In genomic region chr4:51843309-51844156, GRCh38 we compare ENCODE assay signal across 8 cellular contexts. TPM values are rescaled to one million over a fixed set of nuclear protein-coding genes. Genes with fewer than 3 reads are reported as not detected.
DNase-seq lines count a peak whose midpoint lies in the region; ATAC-seq and TF ChIP-seq lines count a peak whose summit lies in the region.

No MANE protein-coding gene starts in this region.

- no peak for TF ChIP-seq CTCF in neural crest cell (conservative IDR thresholded peaks at IDR 0.05)

- peak overlapping the region; percentile 92 for H3K27ac Mint-ChIP-seq in activated T-helper 2 cell treated with anti-CD3 and anti-CD28 coated beads, Interferon-gamma antibody, Interleukin-2, Interleukin-4, amounts not matched to agents 10 μg/mL and 5 μg/mL and 100 μg/mL, durations not matched to agents 14 hours and 24 hours and 36 hours
- peak overlapping the region; percentile 84 for H3K27ac Mint-ChIP-seq in neural crest cell (ENCODE audit: unreplicated experiment)

- no peaks in the 10 kb centered on the region for H3K27me3 Mint-ChIP-seq in activated T-helper 2 cell treated with anti-CD3 and anti-CD28 coated beads, Interferon-gamma antibody, Interleukin-2, Interleukin-4, amounts not matched to agents 10 μg/mL and 5 μg/mL and 100 μg/mL, durations not matched to agents 14 hours and 24 hours and 36 hours (ENCODE audit: low read depth)
- H3K27me3 Mint-ChIP-seq in neural crest cell (ENCODE audit: low read depth): peaks cover 3% of the 10 kb centered on the region

- DNase-seq in NCI-H2081 (lab: John Stamatoyannopoulos, UW) (peak; percentile 47 to 48), NCI-H2081 treated with DMSO at 0.1 percent for 48 hours (lab: John Stamatoyannopoulos, UW) (no peak), NCI-H526 treated with DMSO at 0.1 percent for 48 hours (lab: John Stamatoyannopoulos, UW) (peak; percentile 29), fibroblast of peridontal ligament (ENCODE audit: extremely low read depth) (peak; percentile 51), neural crest cell (ENCODE audit: low read depth, low spot score) (peak; percentile 52), substantia nigra (lab: John Stamatoyannopoulos, UW) (peak in 45 of 49 donors; percentile 21 to 96 (median 80))
- no peak for DNase-seq in activated T-helper 2 cell treated with anti-CD3 and anti-CD28 coated beads, Interferon-gamma antibody, Interleukin-2, Interleukin-4, amounts not matched to agents 10 μg/mL and 5 μg/mL and 100 μg/mL, durations not matched to agents 14 hours and 24 hours and 36 hours (ENCODE audit: low spot score)

- no peaks in the 10 kb centered on the region for H3K9me3 Mint-ChIP-seq in activated T-helper 2 cell treated with anti-CD3 and anti-CD28 coated beads, Interferon-gamma antibody, Interleukin-2, Interleukin-4, amounts not matched to agents 10 μg/mL and 5 μg/mL and 100 μg/mL, durations not matched to agents 14 hours and 24 hours and 36 hours
- no peaks in the 10 kb centered on the region for H3K9me3 Mint-ChIP-seq in neural crest cell

- intact Hi-C loops in activated T-helper 2 cell treated with anti-CD3 and anti-CD28 coated beads, Interferon-gamma antibody, Interleukin-2, Interleukin-4, amounts not matched to agents 10 μg/mL and 5 μg/mL and 100 μg/mL, durations not matched to agents 14 hours and 24 hours and 36 hours (cut with micrococcal nuclease): loop anchor here (1.0 to 5.0 kb wide), 4 partner anchors 54 to 1534 kb away; partner anchors contain the start of genes FIP1L1 and SGCB

- peak overlapping the region; percentile 90 for H3K4me3 Mint-ChIP-seq in activated T-helper 2 cell treated with anti-CD3 and anti-CD28 coated beads, Interferon-gamma antibody, Interleukin-2, Interleukin-4, amounts not matched to agents 10 μg/mL and 5 μg/mL and 100 μg/mL, durations not matched to agents 14 hours and 24 hours and 36 hours (ENCODE audit: low read depth)
- peak overlapping the region; percentile 99 for H3K4me3 Mint-ChIP-seq in neural crest cell

- H3K36me3 Mint-ChIP-seq in activated T-helper 2 cell treated with anti-CD3 and anti-CD28 coated beads, Interferon-gamma antibody, Interleukin-2, Interleukin-4, amounts not matched to agents 10 μg/mL and 5 μg/mL and 100 μg/mL, durations not matched to agents 14 hours and 24 hours and 36 hours (ENCODE audit: low read depth): peaks cover 16% of the 10 kb centered on the region
- H3K36me3 Mint-ChIP-seq in neural crest cell (ENCODE audit: low read depth): no peaks in the 10 kb centered on the region

- H3K27ac ChIP-seq in substantia nigra (ENCODE audit: low read depth, low read length, poor library complexity, severe bottlenecking): peak overlapping the region; percentile 89

- peaks cover 16% of the 10 kb centered on the region for H3K4me1 Mint-ChIP-seq in activated T-helper 2 cell treated with anti-CD3 and anti-CD28 coated beads, Interferon-gamma antibody, Interleukin-2, Interleukin-4, amounts not matched to agents 10 μg/mL and 5 μg/mL and 100 μg/mL, durations not matched to agents 14 hours and 24 hours and 36 hours (ENCODE audit: low read depth)
- peaks cover 43% of the 10 kb centered on the region for H3K4me1 Mint-ChIP-seq in neural crest cell

- peak; percentile 27 for ATAC-seq in HG02678 (IDR thresholded peaks at IDR 0.05; ENCODE audit: unreplicated experiment)

RNA-seq across cellular contexts. Expression of gene DCUN1D4, which starts 0.6 kb away (rescaled TPM):
- total RNA-seq in activated T-helper 2 cell treated with anti-CD3 and anti-CD28 coated beads, Interferon-gamma antibody, Interleukin-2, Interleukin-4, amounts not matched to agents 10 μg/mL and 5 μg/mL and 100 μg/mL, durations not matched to agents 14 hours and 24 hours and 36 hours: 31.5 and 32.6 TPM in 2 replicates
- 69.0 and 70.9 TPM in 2 replicates for total RNA-seq in neural crest cell

Comparison
In these comparisons a context has a peak if more than half of its experiments do, and no peak if none do; other contexts are left out.
1. DNase-seq: peak in NCI-H2081 (2 of 2), NCI-H526 treated with DMSO at 0.1 percent for 48 hours (single experiment), fibroblast of peridontal ligament (single experiment), neural crest cell (single experiment) and substantia nigra (45 of 49); none in NCI-H2081 treated with DMSO at 0.1 percent for 48 hours (single experiment) and activated T-helper 2 cell treated with anti-CD3 and anti-CD28 coated beads, Interferon-gamma antibody, Interleukin-2, Interleukin-4, amounts not matched to agents 10 μg/mL and 5 μg/mL and 100 μg/mL, durations not matched to agents 14 hours and 24 hours and 36 hours (single experiment).